16 cellular contexts compared by ENCODE assay signal in genomic region chr13:44763604-44764311, GRCh38.
DNase-seq lines count a peak whose midpoint lies in the region; ATAC-seq and TF ChIP-seq lines count a peak whose summit lies in the region.
"Had no signal": no experiment of that assay in that cellular context is flagged by ENCODE, and none has a peak within 500 bp of the region (broad histone marks: within the 10 kb centered on the region; RNA-seq: fewer than 3 reads in every experiment).

No MANE protein-coding gene starts in this region.

- peak; percentile 38 for DNase-seq in activated CD8-positive, alpha-beta memory T cell treated with anti-CD3 and anti-CD28 coated beads for 24 hours
- no peak for DNase-seq in activated CD8-positive, alpha-beta memory T cell treated with anti-CD3 and anti-CD28 coated beads, Interleukin-2, amount 10 ng/mL, durations not matched to agents 7 days and 5 days
- DNase-seq in esophagus squamous epithelium (lab: John Stamatoyannopoulos, UW) (no peak), vagina (ENCODE audit: extremely low spot score in 2 of 2) (no peak), natural killer cell (no peak), cerebellar nuclear complex (lab: John Stamatoyannopoulos, UW) (no peak), SIG-M5 treated with dmso at 0.1 percent for 504 hours (lab: John Stamatoyannopoulos, UW; ENCODE audit: unreplicated experiment) (no peak)
- DNase-seq: activated CD4-positive, alpha-beta T cell treated with anti-CD3 and anti-CD28 coated beads, Interleukin-2, amount 10 ng/mL, durations not matched to agents 24 days and 14 days; activated naive CD4-positive, alpha-beta T cell treated with Interleukin-2 at 50 U/mL for 16 hours; DMS153; NCI-H1105; NCI-H748 treated with DMSO at 0.1 percent for 48 hours; SW 1271 had no signal

- intact Hi-C loops in esophagus squamous epithelium (cut with DNase I) = no loop called here
- intact Hi-C loops in vagina (cut with DNase I) = loop anchor here (10.0 kb wide), 1 partner anchor 151 kb away; no protein-coding TSS in a partner anchor
- intact Hi-C loops in natural killer cell (cut with micrococcal nuclease) = no loop called here

- H3K9me3 Mint-ChIP-seq in activated CD8-positive, alpha-beta memory T cell treated with anti-CD3 and anti-CD28 coated beads, Interleukin-2, amount 10 ng/mL, durations not matched to agents 7 days and 5 days (ENCODE audit: low read depth) = no peaks in the 10 kb centered on the region
- no peaks in the 10 kb centered on the region for H3K9me3 Mint-ChIP-seq in natural killer cell
- H3K9me3 Mint-ChIP-seq: activated CD4-positive, alpha-beta T cell treated with anti-CD3 and anti-CD28 coated beads, Interleukin-2, amount 10 ng/mL, durations not matched to agents 24 days and 14 days had no signal

- no peaks in the 10 kb centered on the region for H3K27me3 ChIP-seq in esophagus squamous epithelium
- no peaks in the 10 kb centered on the region for H3K27me3 ChIP-seq in muscle layer of duodenum (ENCODE audit: low read depth, low read length)
- no peaks in the 10 kb centered on the region for H3K27me3 ChIP-seq in vagina

- H3K36me3 ChIP-seq in esophagus squamous epithelium = no peaks in the 10 kb centered on the region
- no peaks in the 10 kb centered on the region for H3K36me3 ChIP-seq in muscle layer of duodenum (ENCODE audit: control insufficient read depth in 1 of 2, insufficient read depth in 2 of 2, low read length in 2 of 2)
- H3K36me3 ChIP-seq in vagina = no peaks in the 10 kb centered on the region

- H3K27ac ChIP-seq in esophagus squamous epithelium (peak overlapping the region; percentile 37 to 74 (median 60)), muscle layer of duodenum (ENCODE audit: low read length) (peak overlapping the region; percentile 67), vagina (peak overlapping the region; percentile 29)
- H3K27ac ChIP-seq: 22Rv1, coronary artery had no signal

- ATAC-seq in activated CD8-positive, alpha-beta memory T cell treated with anti-CD3 and anti-CD28 coated beads, Interleukin-2, amount 10 ng/mL, durations not matched to agents 7 days and 5 days = no peak
- ATAC-seq in natural killer cell = no peak

- no peak overlapping the region for H3K4me3 Mint-ChIP-seq in activated CD8-positive, alpha-beta memory T cell treated with anti-CD3 and anti-CD28 coated beads, Interleukin-2, amount 10 ng/mL, durations not matched to agents 7 days and 5 days
- H3K4me3 Mint-ChIP-seq in natural killer cell = no peak overlapping the region
- H3K4me3 Mint-ChIP-seq: activated CD4-positive, alpha-beta T cell treated with anti-CD3 and anti-CD28 coated beads, Interleukin-2, amount 10 ng/mL, durations not matched to agents 24 days and 14 days had no signal

- H3K27me3 Mint-ChIP-seq in activated CD8-positive, alpha-beta memory T cell treated with anti-CD3 and anti-CD28 coated beads, Interleukin-2, amount 10 ng/mL, durations not matched to agents 7 days and 5 days = peaks cover 6% of the 10 kb centered on the region
- peaks cover 0 to 7% of the 10 kb centered on the region in 2 donors for H3K27me3 Mint-ChIP-seq in natural killer cell (ENCODE audit: low read depth in 2 of 2)
- H3K27me3 Mint-ChIP-seq: activated CD4-positive, alpha-beta T cell treated with anti-CD3 and anti-CD28 coated beads, Interleukin-2, amount 10 ng/mL, durations not matched to agents 24 days and 14 days had no signal

- H3K27ac Mint-ChIP-seq in activated CD8-positive, alpha-beta memory T cell treated with anti-CD3 and anti-CD28 coated beads, Interleukin-2, amount 10 ng/mL, durations not matched to agents 7 days and 5 days = no peak overlapping the region
- H3K27ac Mint-ChIP-seq in natural killer cell = no peak overlapping the region
- H3K27ac Mint-ChIP-seq: activated CD4-positive, alpha-beta T cell treated with anti-CD3 and anti-CD28 coated beads, Interleukin-2, amount 10 ng/mL, durations not matched to agents 24 days and 14 days had no signal

- peaks cover 13% of the 10 kb centered on the region for H3K4me1 Mint-ChIP-seq in activated CD8-positive, alpha-beta memory T cell treated with anti-CD3 and anti-CD28 coated beads, Interleukin-2, amount 10 ng/mL, durations not matched to agents 7 days and 5 days
- H3K4me1 Mint-ChIP-seq in natural killer cell = peaks cover 11 to 23% of the 10 kb centered on the region in 2 donors

- H3K9me3 ChIP-seq in esophagus squamous epithelium = no peaks in the 10 kb centered on the region
- H3K9me3 ChIP-seq in muscle layer of duodenum (ENCODE audit: control insufficient read depth in 1 of 2, low read length in 2 of 2) = no peaks in the 10 kb centered on the region
- no peaks in the 10 kb centered on the region for H3K9me3 ChIP-seq in vagina

- peaks cover 15 to 50% (median 21%) of the 10 kb centered on the region in 3 donors for H3K4me1 ChIP-seq in esophagus squamous epithelium
- H3K4me1 ChIP-seq in muscle layer of duodenum (ENCODE audit: control insufficient read depth in 1 of 2, insufficient read depth in 2 of 2, low read length in 2 of 2) = peaks cover 8 to 17% of the 10 kb centered on the region in 2 donors
- peaks cover 25% of the 10 kb centered on the region for H3K4me1 ChIP-seq in vagina

- TF ChIP-seq POLR2A in esophagus squamous epithelium (IDR thresholded peaks at IDR 0.05) (no peak), vagina (IDR thresholded peaks at IDR 0.05) (no peak)

- WGBS in esophagus squamous epithelium, 2 donors = 40 to 56% methylated on average over 10 to 11 of the region's 11 CpGs

- TF ChIP-seq CTCF in esophagus squamous epithelium (IDR thresholded peaks at IDR 0.05) (peak in 1 of 6 experiments; percentile 26), vagina (IDR thresholded peaks at IDR 0.05) (no peak), natural killer cell (IDR thresholded peaks at IDR 0.05) (no peak)

- peaks cover 1% of the 10 kb centered on the region for H3K36me3 Mint-ChIP-seq in activated CD8-positive, alpha-beta memory T cell treated with anti-CD3 and anti-CD28 coated beads, Interleukin-2, amount 10 ng/mL, durations not matched to agents 7 days and 5 days
- H3K36me3 Mint-ChIP-seq in natural killer cell = no peaks in the 10 kb centered on the region

- H3K4me3 ChIP-seq in esophagus squamous epithelium (no peak overlapping the region), muscle layer of duodenum (ENCODE audit: low read depth in 1 of 2, low read length in 2 of 2) (no peak overlapping the region), vagina (no peak overlapping the region)
- H3K4me3 ChIP-seq: coronary artery had no signal

- CTCF ChIA-PET in activated CD8-positive, alpha-beta memory T cell treated with anti-CD3 and anti-CD28 coated beads, Interleukin-2, amount 10 ng/mL, durations not matched to agents 7 days and 5 days (lab: Charles Lee) = no interaction called here
